ENCODE assay signal across 2 cellular contexts in genomic region chr5:158494044-158494443, GRCh38.
DNase-seq lines count a peak whose midpoint lies in the region; ATAC-seq, FAIRE-seq and TF ChIP-seq lines count a peak whose summit lies in the region.
"Not testable (repeated sequence)": the region's sequence is repeated elsewhere in the genome, so short reads cannot be mapped to it uniquely, and the experiment has no call there.

No MANE protein-coding gene starts in this region.

- not testable (repeated sequence) for H3K27me3 ChIP-seq in K562 (ENCODE audit: control insufficient read depth in 2 of 2, insufficient read depth in 2 of 2, low read length in 2 of 2)

- not testable (repeated sequence) for H4K20me1 ChIP-seq in K562 (replicated peaks; ENCODE audit: control insufficient read depth, insufficient read depth, low read length)

- FAIRE-seq in K562 (lab: Jason Lieb, UNC) = not testable (repeated sequence)

- TF ChIP-seq EP300 in K562 (IDR thresholded peaks at IDR 0.05; ENCODE audit: low read length) = not testable (repeated sequence)

- not testable (repeated sequence) for DNase-seq in K562 (ENCODE audit: extremely low read depth in 1 of 4, low spot score in 3 of 4)

- H3K9ac ChIP-seq in K562 (ENCODE audit: insufficient read depth in 1 of 2, low read depth in 2 of 2, low read length in 2 of 2) = not testable (repeated sequence)

- H3K79me2 ChIP-seq in K562 (ENCODE audit: control insufficient read depth, insufficient read depth, low read length) = not testable (repeated sequence)

- H2AFZ ChIP-seq in K562 (ENCODE audit: low read depth, low read length) = not testable (repeated sequence)

- POLR2A ChIA-PET in HEK293 (lab: Yijun Ruan, JAX); K562 (lab: Yijun Ruan, JAX): not testable (repeated sequence)

- not testable (repeated sequence) for ATAC-seq in K562

- CTCF ChIA-PET in HEK293 (lab: Yijun Ruan, JAX) = interaction anchor here (1.1 kb wide), 1 partner anchor 15 kb away, joined by 3 read pairs; no protein-coding TSS in a partner anchor
- CTCF ChIA-PET in K562 (lab: Yijun Ruan, JAX; ENCODE audit: low intra/inter-chr PET ratio) = not testable (repeated sequence)

- TF ChIP-seq POLR2A in K562 (conservative IDR thresholded peaks at IDR 0.05) = not testable (repeated sequence)

- intact Hi-C loops in K562 (cut with micrococcal nuclease) = not testable (repeated sequence)

- not testable (repeated sequence) for TF ChIP-seq CTCF in HEK293 (tag by site-specific recombination; IDR thresholded peaks at IDR 0.05); K562 (IDR thresholded peaks at IDR 0.05 in 2 of 3, conservative IDR thresholded peaks at IDR 0.05 in 1 of 3; ENCODE audit: insufficient read depth in 2 of 3, low read depth in 1 of 3, low read length in 3 of 3)

- H3K9me3 ChIP-seq in HEK293 (ENCODE audit: control insufficient read depth, insufficient read depth, low read depth, low read length); K562 (replicated peaks; ENCODE audit: control insufficient read depth, insufficient read depth, low read depth, low read length): not testable (repeated sequence)

- H3K4me2 ChIP-seq in K562 (ENCODE audit: insufficient read depth, low read length) = not testable (repeated sequence)

- in situ Hi-C loops in K562 (cut with MboI) = not testable (repeated sequence)

- 15% methylated on average over 2 of the region's 2 CpGs for WGBS in K562 (ENCODE audit: insufficient coverage, low coverage, missing lambda C conversion rate)

- not testable (repeated sequence) for H3K4me3 ChIP-seq in HEK293 (ENCODE audit: low read depth, low read length); K562

- H3K27ac ChIP-seq in HEK293 (ENCODE audit: extremely low read depth, low read depth, low read length); K562 (ENCODE audit: extremely low read depth, low read depth, low read length): not testable (repeated sequence)

- not testable (repeated sequence) for TF ChIP-seq RAD21 in K562 (CRISPR knock-in tag; conservative IDR thresholded peaks at IDR 0.05 in 1 of 2, IDR thresholded peaks at IDR 0.05 in 1 of 2)

- H3K36me3 ChIP-seq in HEK293 (ENCODE audit: control insufficient read depth in 2 of 2, insufficient read depth in 1 of 2, low read length in 2 of 2); K562 (ENCODE audit: control insufficient read depth, insufficient read depth, low read length): not testable (repeated sequence)

- not testable (repeated sequence) for BruUV-seq in K562 (replicated peaks; lab: Mats Ljungman, UMichigan)

- H3K9me1 ChIP-seq in K562 (ENCODE audit: control insufficient read depth, insufficient read depth, low read length) = not testable (repeated sequence)

- not testable (repeated sequence) for H3K4me1 ChIP-seq in HEK293 (ENCODE audit: control insufficient read depth, insufficient read depth, low read length); K562 (replicated peaks in 1 of 2; ENCODE audit: control insufficient read depth in 2 of 2, insufficient read depth in 2 of 2, low read length in 2 of 2)

TF ChIP-seq in HEK293, 187 proteins besides CTCF, POLR2A, EP300 and RAD21:
- TF ChIP-seq ZNF146 (tag by site-specific recombination; IDR thresholded peaks at IDR 0.05) (peak; percentile 99), ZNF580 (tag by site-specific recombination; IDR thresholded peaks at IDR 0.05) (peak; percentile 78)
TF ChIP-seq in HEK293: peak in this region for 2; not testable (repeated sequence) for 185.

TF ChIP-seq in K562, 482 proteins besides CTCF, POLR2A, EP300 and RAD21:
- TF ChIP-seq ZNF146 (CRISPR knock-in tag; IDR thresholded peaks at IDR 0.05; ENCODE audit: unreplicated experiment) = peak; percentile 80
